28 cellular contexts compared by ENCODE assay signal in the genomic region with DNA sequence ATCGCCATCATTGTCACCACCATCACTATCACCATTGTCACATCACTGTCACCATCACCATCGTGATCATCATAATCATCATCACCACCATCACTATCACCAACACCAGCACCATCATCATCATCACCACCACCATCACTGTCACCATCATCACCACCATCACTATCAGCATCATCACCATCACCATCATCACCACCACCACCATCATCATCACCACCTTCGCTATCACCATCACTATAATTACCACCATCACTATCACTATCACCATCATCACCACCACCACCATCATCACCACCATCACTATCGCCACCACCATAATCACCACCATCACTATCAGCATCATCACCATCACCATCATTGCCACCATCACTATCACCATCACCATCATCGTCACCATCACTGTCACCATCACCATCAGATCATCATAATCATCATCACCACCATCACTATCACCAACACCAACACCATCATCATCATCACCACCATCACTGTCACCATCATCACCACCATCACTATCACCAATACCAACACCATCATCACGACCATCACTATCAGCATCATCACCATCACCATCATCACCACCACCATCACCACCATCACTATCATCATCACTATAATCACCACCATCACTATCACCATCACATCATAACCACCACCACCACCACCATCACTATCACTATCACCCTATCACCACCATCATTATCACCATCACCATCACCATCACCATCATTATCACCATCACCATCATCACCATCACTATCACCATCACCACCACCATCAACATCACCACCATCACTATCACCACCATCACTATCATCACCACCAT.
"Had no signal": no experiment of that assay in that cellular context is flagged by ENCODE, and none has a peak within 500 bp of the region (broad histone marks: within the 10 kb centered on the region; RNA-seq: fewer than 3 reads in every experiment).

No MANE protein-coding gene starts in this region.

- H3K4me1 Mint-ChIP-seq: nephron progenitor cell had no signal

- H3K27me3 ChIP-seq: brain microvascular endothelial cell, left lung, neutrophil, thyroid gland had no signal

- H3K36me3 ChIP-seq: brain microvascular endothelial cell, left lung, neutrophil, thyroid gland had no signal

- FAIRE-seq: endometrium, frontal cortex, islet of Langerhans had no signal

- H3K36me3 Mint-ChIP-seq: stimulated activated memory B cell treated with anti-CD40 and anti-IgM and Interleukin-4, amounts not matched to agents 10 μg/mL and 1 μg/mL and 100 μg/mL, for 72 hours; T-cell had no signal

- H3K9me3 ChIP-seq: left lung, mucosa of descending colon, neutrophil, thyroid gland had no signal

- H3K27me3 Mint-ChIP-seq: activated B cell treated with CpG ODN at 0.5 μM for 24 hours; activated CD8-positive, alpha-beta T cell treated with anti-CD3 and anti-CD28 coated beads for 36 hours; activated naive CD8-positive, alpha-beta T cell; progenitor cell of endocrine pancreas; stimulated activated memory B cell treated with anti-CD40 and anti-IgM and Interleukin-4, amounts not matched to agents 10 μg/mL and 1 μg/mL and 100 μg/mL, for 72 hours; stimulated activated naive CD8-positive, alpha-beta T cell treated with anti-CD3 and anti-CD28 coated beads, Interleukin-15, amount 100 ng/mL, for 72 hours; T-cell had no signal

- H3K27ac Mint-ChIP-seq: activated B cell treated with CpG ODN at 0.5 μM for 24 hours; activated naive CD8-positive, alpha-beta T cell; dendritic cell treated with granulocyte-macrophage colony-stimulating factor and Interleukin-4, amounts not matched to agents 40 ng/mL and 50 ng/mL, for 4 days; progenitor cell of endocrine pancreas; stimulated activated memory B cell treated with anti-CD40 and anti-IgM and Interleukin-4, amounts not matched to agents 10 μg/mL and 1 μg/mL and 100 μg/mL, for 72 hours; stimulated activated naive CD8-positive, alpha-beta T cell treated with anti-CD3 and anti-CD28 coated beads, Interleukin-15, amount 100 ng/mL, for 72 hours had no signal

- H3K27ac ChIP-seq: brain microvascular endothelial cell, left lung, neutrophil, thyroid gland had no signal

- DNase-seq: activated B cell treated with CpG ODN at 0.5 μM for 24 hours; activated CD4-positive, alpha-beta T cell treated with anti-CD3 and anti-CD28 coated beads, Interleukin-2, amount 50 U/mL, for 1 hour; activated CD8-positive, alpha-beta T cell treated with anti-CD3 and anti-CD28 coated beads for 36 hours; activated effector memory CD4-positive, alpha-beta T cell treated with Interleukin-2 at 50 U/mL for 16 hours; activated naive CD4-positive, alpha-beta T cell treated with Interleukin-2 at 50 U/mL for 16 hours; activated T-cell treated with anti-CD3 and anti-CD28 coated beads, Interleukin-2, amount 50 U/mL, for 48 hours; aorta; brain microvascular endothelial cell; caudate nucleus; mucosa of descending colon; nephron progenitor cell; stimulated activated CD4-positive, alpha-beta T cell treated with anti-CD3 and anti-CD28 coated beads, Interleukin-4, amount 100 ng/mL, for 24 hours; stimulated activated naive CD8-positive, alpha-beta T cell treated with anti-CD3 and anti-CD28 coated beads, Interleukin-15, amount 100 ng/mL, for 72 hours; substantia nigra; T-cell; thyroid gland had no signal

- H3K4me3 Mint-ChIP-seq: activated B cell treated with CpG ODN at 0.5 μM for 24 hours; activated CD8-positive, alpha-beta T cell treated with anti-CD3 and anti-CD28 coated beads for 36 hours; activated naive CD8-positive, alpha-beta T cell; dendritic cell treated with granulocyte-macrophage colony-stimulating factor and Interleukin-4, amounts not matched to agents 40 ng/mL and 50 ng/mL, for 4 days; nephron progenitor cell; stimulated activated memory B cell treated with anti-CD40 and anti-IgM and Interleukin-4, amounts not matched to agents 10 μg/mL and 1 μg/mL and 100 μg/mL, for 72 hours; T-cell; T-helper 2 cell treated with Interferon-gamma antibody and Interleukin-4, amounts not matched to agents 5 μg/mL and 100 μg/mL, for 36 hours had no signal

- H3K4me3 ChIP-seq: left lung, mucosa of descending colon, skin epidermis, thyroid gland had no signal

- H3K9me3 Mint-ChIP-seq: activated B cell treated with CpG ODN at 0.5 μM for 24 hours; activated CD8-positive, alpha-beta T cell treated with anti-CD3 and anti-CD28 coated beads for 36 hours; dendritic cell treated with granulocyte-macrophage colony-stimulating factor and Interleukin-4, amounts not matched to agents 40 ng/mL and 50 ng/mL, for 4 days; stimulated activated memory B cell treated with anti-CD40 and anti-IgM and Interleukin-4, amounts not matched to agents 10 μg/mL and 1 μg/mL and 100 μg/mL, for 72 hours; stimulated activated naive CD8-positive, alpha-beta T cell treated with anti-CD3 and anti-CD28 coated beads, Interleukin-15, amount 100 ng/mL, for 72 hours; T-cell; T-helper 2 cell treated with Interferon-gamma antibody and Interleukin-4, amounts not matched to agents 5 μg/mL and 100 μg/mL, for 36 hours had no signal

- ATAC-seq: activated CD8-positive, alpha-beta T cell treated with anti-CD3 and anti-CD28 coated beads for 36 hours; left lung; mucosa of descending colon; sciatic nerve; stimulated activated memory B cell treated with anti-CD40 and anti-IgM and Interleukin-4, amounts not matched to agents 10 μg/mL and 1 μg/mL and 100 μg/mL, for 72 hours; stimulated activated naive CD8-positive, alpha-beta T cell treated with anti-CD3 and anti-CD28 coated beads, Interleukin-15, amount 100 ng/mL, for 72 hours had no signal
